29 cellular contexts compared by ENCODE assay signal in the genomic region with DNA sequence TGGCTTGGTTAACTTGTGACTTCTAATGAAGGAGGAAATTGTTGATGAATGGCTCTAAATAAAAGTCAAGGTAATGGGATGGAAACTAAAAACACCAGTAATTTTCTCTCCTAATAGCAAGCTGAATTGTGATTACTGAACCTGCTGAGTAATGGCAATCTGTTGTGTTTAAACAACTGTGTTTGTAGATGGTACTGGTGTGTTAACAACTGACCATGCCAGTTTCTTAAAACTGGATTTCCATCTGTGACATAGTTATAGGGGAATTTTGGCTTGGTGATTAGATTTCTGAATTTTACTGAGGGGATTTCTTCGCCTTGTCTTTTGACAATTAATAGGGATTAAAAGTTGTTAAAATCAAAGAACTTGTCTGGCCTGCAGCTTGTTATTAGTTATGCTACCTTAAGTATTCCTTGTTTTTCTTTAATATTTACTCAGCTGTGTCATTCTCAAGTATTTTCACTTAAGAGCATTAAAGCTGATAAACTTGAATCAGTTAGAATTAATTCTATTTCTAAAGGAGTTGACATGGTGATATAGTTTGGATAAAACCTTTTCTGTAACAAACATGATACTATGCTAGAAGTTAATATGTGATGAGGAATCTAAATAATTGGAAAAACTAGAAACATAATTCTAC. TPM values are rescaled to one million over a fixed set of nuclear protein-coding genes. Genes with fewer than 3 reads are reported as not detected.
DNase-seq lines count a peak whose midpoint lies in the region; ATAC-seq, FAIRE-seq and TF ChIP-seq lines count a peak whose summit lies in the region.
"Had no signal": no experiment of that assay in that cellular context is flagged by ENCODE, and none has a peak within 500 bp of the region (broad histone marks: within the 10 kb centered on the region; RNA-seq: fewer than 3 reads in every experiment).

No MANE protein-coding gene starts in this region.

- H3K4me1 ChIP-seq in HEK293 (ENCODE audit: control insufficient read depth, insufficient read depth, low read length) (peaks cover 5% of the 10 kb centered on the region; the same call in 1 of the 2 replicates), aorta (ENCODE audit: control insufficient read depth in 1 of 2, insufficient read depth in 2 of 2, low read length in 2 of 2) (no peaks in the 10 kb centered on the region)
- H3K4me1 ChIP-seq: esophagus muscularis mucosa, right atrium auricular region had no signal

- TF ChIP-seq CTCF in D721Med (IDR thresholded peaks at IDR 0.05; ENCODE audit: insufficient read depth, missing control alignments): no peak
- no peak for TF ChIP-seq CTCF in HEK293 (tag by site-specific recombination; IDR thresholded peaks at IDR 0.05)

- H3K27me3 Mint-ChIP-seq in activated T-cell treated with anti-CD3 and anti-CD28 coated beads, Interleukin-2, amount 50 U/mL, for 24 hours: no peaks in the 10 kb centered on the region
- H3K27me3 Mint-ChIP-seq: CD4-positive, alpha-beta T cell had no signal

- no peak overlapping the region for H3K27ac Mint-ChIP-seq in activated T-cell treated with anti-CD3 and anti-CD28 coated beads, Interleukin-2, amount 50 U/mL, for 24 hours
- H3K27ac Mint-ChIP-seq: activated T-cell treated with anti-CD3 and anti-CD28 coated beads, Interleukin-2, amount 50 U/mL, for 72 hours; CD4-positive, alpha-beta T cell; T-helper 1 cell treated with Interleukin-12 subunit alpha and Interleukin-12 subunit beta and Interleukin-4 antibody, amounts not matched to agents 30 μg/mL and 1 μg/mL, for 36 hours had no signal

- no peaks in the 10 kb centered on the region for H3K36me3 Mint-ChIP-seq in activated T-cell treated with anti-CD3 and anti-CD28 coated beads, Interleukin-2, amount 50 U/mL, for 24 hours (ENCODE audit: low read depth)
- H3K36me3 Mint-ChIP-seq: brain had no signal

- POLR2A ChIA-PET in HEK293 (lab: Yijun Ruan, JAX): no interaction called here

- peaks cover 8% of the 10 kb centered on the region for H3K4me1 Mint-ChIP-seq in activated T-cell treated with anti-CD3 and anti-CD28 coated beads, Interleukin-2, amount 50 U/mL, for 24 hours (ENCODE audit: low read depth)

- H3K4me3 ChIP-seq in HEK293 (ENCODE audit: low read depth, low read length): no peak overlapping the region
- no peak overlapping the region for H3K4me3 ChIP-seq in aorta (ENCODE audit: low read length in 2 of 2)
- H3K4me3 ChIP-seq: esophagus muscularis mucosa, PC-9, right atrium auricular region, thoracic aorta had no signal

- ATAC-seq in HG03045 (IDR thresholded peaks at IDR 0.05; ENCODE audit: unreplicated experiment): no peak
- ATAC-seq in aorta (ENCODE audit: low FRiP score): no peak
- ATAC-seq: activated T-cell treated with anti-CD3 and anti-CD28 coated beads, Interleukin-2, amount 50 U/mL, for 72 hours had no signal

- DNase-seq in D721Med (ENCODE audit: insufficient read length, low spot score) (no peak), NCI-H748 treated with DMSO at 0.1 percent for 48 hours (lab: John Stamatoyannopoulos, UW) (peak; percentile 73), NCI-H526 treated with DMSO at 0.1 percent for 48 hours (lab: John Stamatoyannopoulos, UW) (no peak), aorta (no peak)
- DNase-seq in activated T-cell treated with anti-CD3 and anti-CD28 coated beads, Interleukin-2, amount 50 U/mL, for 24 hours: no peak
- DNase-seq: activated CD4-positive, alpha-beta T cell treated with anti-CD3 and anti-CD28 coated beads, Interleukin-2, amount 50 U/mL, for 48 hours; activated CD4-positive, CD25-positive, alpha-beta regulatory T cell treated with anti-CD3 and anti-CD28 coated beads, Interleukin-2, amount 50 U/mL, for 72 hours; activated T-cell treated with anti-CD3 and anti-CD28 coated beads, Interleukin-2, amount 50 U/mL, for 72 hours; CD4-positive, alpha-beta T cell; foreskin fibroblast; HCEC 1CT; head of caudate nucleus; islet precursor cell; NCI-H2029 treated with DMSO at 0.1 percent for 48 hours; NCI-H446; PC-9; SK-N-SH; small intestine; stimulated activated naive CD4-positive, alpha-beta T cell treated with Interleukin-2 at 50 U/mL for 16 hours had no signal

- FAIRE-seq in D721Med (lab: Jason Lieb, UNC) (peak; percentile 70), islet of Langerhans (lab: Jason Lieb, UNC) (peak; percentile 100)
- FAIRE-seq: endometrium, small intestine, urothelium cell line had no signal

- H3K27me3 ChIP-seq in aorta (ENCODE audit: control insufficient read depth in 1 of 2, insufficient read depth in 2 of 2, low read length in 1 of 2): no peaks in the 10 kb centered on the region
- H3K27me3 ChIP-seq: right atrium auricular region had no signal

- no peaks in the 10 kb centered on the region for H3K9me3 Mint-ChIP-seq in activated T-cell treated with anti-CD3 and anti-CD28 coated beads, Interleukin-2, amount 50 U/mL, for 24 hours
- H3K9me3 Mint-ChIP-seq: activated T-cell treated with anti-CD3 and anti-CD28 coated beads, Interleukin-2, amount 50 U/mL, for 72 hours; CD4-positive, alpha-beta T cell; T-helper 1 cell treated with Interleukin-12 subunit alpha and Interleukin-12 subunit beta and Interleukin-4 antibody, amounts not matched to agents 30 μg/mL and 1 μg/mL, for 36 hours had no signal

- H3K4me3 Mint-ChIP-seq in activated T-cell treated with anti-CD3 and anti-CD28 coated beads, Interleukin-2, amount 50 U/mL, for 24 hours: no peak overlapping the region
- H3K4me3 Mint-ChIP-seq: activated T-cell treated with anti-CD3 and anti-CD28 coated beads, Interleukin-2, amount 50 U/mL, for 72 hours; brain; CD4-positive, alpha-beta T cell; T-helper 1 cell treated with Interleukin-12 subunit alpha and Interleukin-12 subunit beta and Interleukin-4 antibody, amounts not matched to agents 30 μg/mL and 1 μg/mL, for 36 hours had no signal

- WGBS in aorta, 2 donors: 92 to 93% methylated on average over 1 of the region's 1 CpG

- no peaks in the 10 kb centered on the region for H3K9me3 ChIP-seq in HEK293 (ENCODE audit: control insufficient read depth, insufficient read depth, low read depth, low read length)
- no peaks in the 10 kb centered on the region for H3K9me3 ChIP-seq in aorta (ENCODE audit: control insufficient read depth, low read length)
- H3K9me3 ChIP-seq: esophagus muscularis mucosa, right atrium auricular region, SK-N-SH, thoracic aorta had no signal

- no peak overlapping the region for H3K27ac ChIP-seq in HEK293 (ENCODE audit: extremely low read depth, low read depth, low read length)
- H3K27ac ChIP-seq in aorta (ENCODE audit: low read depth in 1 of 2, low read length in 2 of 2): no peak overlapping the region
- H3K27ac ChIP-seq: esophagus muscularis mucosa, PC-9, right atrium auricular region, thoracic aorta had no signal

- H3K36me3 ChIP-seq in HEK293 (ENCODE audit: control insufficient read depth in 2 of 2, insufficient read depth in 1 of 2, low read length in 2 of 2) (no peaks in the 10 kb centered on the region), aorta (ENCODE audit: control insufficient read depth in 1 of 2, insufficient read depth in 2 of 2, low read length in 1 of 2) (no peaks in the 10 kb centered on the region)
- H3K36me3 ChIP-seq: esophagus muscularis mucosa, right atrium auricular region, thoracic aorta had no signal

- CTCF ChIA-PET in HEK293 (lab: Yijun Ruan, JAX): interaction anchor here (0.6 to 0.7 kb wide), 2 partner anchors 105 to 201 kb away, joined by 3 to 9 read pairs; a partner anchor contains a TSS

- intact Hi-C loops in aorta (cut with DNase I): no loop called here

TF ChIP-seq in HEK293, 187 proteins besides CTCF, POLR2A, EP300 and RAD21:
- no peak for TF ChIP-seq ZXDB (tag by site-specific recombination; IDR thresholded peaks at IDR 0.05)
- TF ChIP-seq ZNF596 (tag by site-specific recombination; IDR thresholded peaks at IDR 0.05): no peak
- no peak for TF ChIP-seq ZNF335 (tag by site-specific recombination; conservative IDR thresholded peaks at IDR 0.05)
- TF ChIP-seq, protein P1, sequence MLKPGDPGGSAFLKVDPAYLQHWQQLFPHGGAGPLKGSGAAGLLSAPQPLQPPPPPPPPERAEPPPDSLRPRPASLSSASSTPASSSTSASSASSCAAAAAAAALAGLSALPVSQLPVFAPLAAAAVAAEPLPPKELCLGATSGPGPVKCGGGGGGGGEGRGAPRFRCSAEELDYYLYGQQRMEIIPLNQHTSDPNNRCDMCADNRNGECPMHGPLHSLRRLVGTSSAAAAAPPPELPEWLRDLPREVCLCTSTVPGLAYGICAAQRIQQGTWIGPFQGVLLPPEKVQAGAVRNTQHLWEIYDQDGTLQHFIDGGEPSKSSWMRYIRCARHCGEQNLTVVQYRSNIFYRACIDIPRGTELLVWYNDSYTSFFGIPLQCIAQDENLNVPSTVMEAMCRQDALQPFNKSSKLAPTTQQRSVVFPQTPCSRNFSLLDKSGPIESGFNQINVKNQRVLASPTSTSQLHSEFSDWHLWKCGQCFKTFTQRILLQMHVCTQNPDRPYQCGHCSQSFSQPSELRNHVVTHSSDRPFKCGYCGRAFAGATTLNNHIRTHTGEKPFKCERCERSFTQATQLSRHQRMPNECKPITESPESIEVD (tag by site-specific recombination; IDR thresholded peaks at IDR 0.05): 0 out of 2 replicates have a peak, but pooled peaks have one; percentile 21

RNA-seq across cellular contexts. Expression of a gene that starts 7.9 kb away (rescaled TPM):
- total RNA-seq in aorta: 10 to 100 TPM in 1 of 2 donors, 1 to 10 TPM in 1; 9.6 to 12.9 TPM
- 1 to 10 TPM; 1.9 to 8.9 TPM for polyA plus RNA-seq in aorta
- total RNA-seq: PC-9 had no signal
